Comparison of ENCODE assay signal across 26 cellular contexts in the genomic region with DNA sequence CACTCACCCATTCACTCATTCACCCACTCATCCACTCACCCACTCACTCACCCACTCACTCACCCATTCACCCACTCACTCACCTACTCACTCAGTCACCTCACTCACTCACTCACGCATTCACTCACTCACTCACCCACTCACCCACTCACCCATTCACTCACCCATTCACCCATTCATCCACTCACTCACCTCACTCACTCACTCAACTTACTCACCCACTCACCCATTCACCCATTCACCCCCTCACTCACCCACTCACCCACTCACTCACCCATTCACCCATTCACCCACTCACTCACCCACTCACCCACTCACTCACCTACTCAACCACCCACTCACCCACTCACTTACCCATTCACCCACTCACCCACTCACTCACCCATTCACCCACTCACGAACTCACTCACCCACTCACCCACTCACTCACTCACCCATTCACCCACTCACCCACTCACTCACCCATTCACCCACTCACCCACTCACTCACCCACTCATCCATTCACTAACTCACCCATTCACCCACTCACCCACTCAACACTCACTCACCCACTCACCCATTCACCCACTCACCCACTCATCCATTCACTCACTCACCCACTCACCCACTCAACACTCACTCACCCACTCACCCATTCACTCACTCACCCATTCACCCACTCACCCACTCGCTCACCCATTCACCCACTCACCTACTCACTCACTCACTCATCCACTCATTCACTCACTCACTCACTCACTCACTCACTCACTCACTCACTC. TPM values are rescaled to one million over a fixed set of nuclear protein-coding genes. Genes with fewer than 3 reads are reported as not detected.
"Had no signal": no experiment of that assay in that cellular context is flagged by ENCODE, and none has a peak within 500 bp of the region (broad histone marks: within the 10 kb centered on the region; RNA-seq: fewer than 3 reads in every experiment).

No MANE protein-coding gene starts in this region.

- H3K27ac Mint-ChIP-seq: activated CD4-positive, alpha-beta memory T cell treated with anti-CD3 and anti-CD28 coated beads for 36 hours; activated naive CD4-positive, alpha-beta T cell treated with anti-CD3 and anti-CD28 coated beads for 36 hours; activated naive CD8-positive, alpha-beta T cell; activated T-helper 17 cell treated with anti-CD3 and anti-CD28 coated beads, Interleukin-2, amount 50 U/mL, for 72 hours; T-helper 1 cell treated with Interleukin-12 subunit alpha and Interleukin-12 subunit beta and Interleukin-4 antibody, amounts not matched to agents 30 μg/mL and 1 μg/mL, for 36 hours; WTC11 had no signal

- H3K9me3 ChIP-seq: adrenal gland, body of pancreas had no signal

- H3K4me3 Mint-ChIP-seq: activated CD4-positive, alpha-beta memory T cell treated with anti-CD3 and anti-CD28 coated beads for 36 hours; activated naive CD4-positive, alpha-beta T cell treated with anti-CD3 and anti-CD28 coated beads for 36 hours; activated naive CD8-positive, alpha-beta T cell; activated T-cell treated with anti-CD3 and anti-CD28 coated beads, Interleukin-2, amount 50 U/mL, for 4 hours; activated T-helper 17 cell treated with anti-CD3 and anti-CD28 coated beads, Interleukin-2, amount 50 U/mL, for 72 hours; T-helper 1 cell treated with Interleukin-12 subunit alpha and Interleukin-12 subunit beta and Interleukin-4 antibody, amounts not matched to agents 30 μg/mL and 1 μg/mL, for 36 hours; WTC11 had no signal

- FAIRE-seq: bronchial epithelial cell, RCC 7860 had no signal

- H3K4me1 ChIP-seq: adrenal gland, body of pancreas had no signal

- H3K36me3 ChIP-seq: adrenal gland had no signal

- H3K27me3 ChIP-seq: adrenal gland, body of pancreas had no signal

- H3K36me3 Mint-ChIP-seq: activated CD4-positive, alpha-beta memory T cell treated with anti-CD3 and anti-CD28 coated beads for 36 hours; activated naive CD8-positive, alpha-beta T cell had no signal

- DNase-seq: activated CD4-positive, alpha-beta memory T cell treated with anti-CD3 and anti-CD28 coated beads for 36 hours; activated CD4-positive, alpha-beta T cell treated with anti-CD3 and anti-CD28 coated beads for 48 hours; activated CD4-positive, CD25-positive, alpha-beta regulatory T cell treated with anti-CD3 and anti-CD28 coated beads, Interleukin-2, amount 50 U/mL, for 72 hours; activated CD8-positive, alpha-beta memory T cell treated with anti-CD3 and anti-CD28 coated beads for 24 hours; activated gamma-delta T cell; activated naive CD4-positive, alpha-beta T cell treated with anti-CD3 and anti-CD28 coated beads for 36 hours; activated T-cell treated with anti-CD3 and anti-CD28 coated beads, Interleukin-2, amount 50 U/mL, for 4 hours; adrenal gland; body of pancreas; central memory CD4-positive, alpha-beta T cell; MM.1S; NCI-H1105; NCI-H1436; NCI-H187; NCI-H2081; NCI-H446; NCI-H524; SHP77 treated with DMSO at 0.1 percent for 48 hours had no signal

- H3K4me3 ChIP-seq: adrenal gland, body of pancreas had no signal

- H3K27me3 Mint-ChIP-seq: activated CD4-positive, alpha-beta memory T cell treated with anti-CD3 and anti-CD28 coated beads for 36 hours; activated naive CD8-positive, alpha-beta T cell had no signal

- H3K9me3 Mint-ChIP-seq: activated T-cell treated with anti-CD3 and anti-CD28 coated beads, Interleukin-2, amount 50 U/mL, for 4 hours had no signal

- ATAC-seq: activated T-cell treated with anti-CD3 and anti-CD28 coated beads, Interleukin-2, amount 50 U/mL, for 4 hours; activated T-helper 17 cell treated with anti-CD3 and anti-CD28 coated beads, Interleukin-2, amount 50 U/mL, for 72 hours; body of pancreas; WTC11 had no signal

- H3K4me1 Mint-ChIP-seq: WTC11 had no signal

- H3K27ac ChIP-seq: adrenal gland, body of pancreas had no signal

RNA-seq across cellular contexts. Expression of a gene that starts 13.7 kb away (rescaled TPM):
- total RNA-seq: activated CD4-positive, alpha-beta memory T cell treated with anti-CD3 and anti-CD28 coated beads for 36 hours; activated naive CD4-positive, alpha-beta T cell treated with anti-CD3 and anti-CD28 coated beads for 36 hours; activated T-helper 17 cell treated with anti-CD3 and anti-CD28 coated beads, Interleukin-2, amount 50 U/mL, for 72 hours; aorta; SK-MEL-5 had no signal

RNA-seq across cellular contexts. Expression of a gene that starts 51.5 kb away (rescaled TPM):
- total RNA-seq: activated CD4-positive, alpha-beta memory T cell treated with anti-CD3 and anti-CD28 coated beads for 36 hours; activated naive CD4-positive, alpha-beta T cell treated with anti-CD3 and anti-CD28 coated beads for 36 hours; activated T-helper 17 cell treated with anti-CD3 and anti-CD28 coated beads, Interleukin-2, amount 50 U/mL, for 72 hours; aorta; bronchial epithelial cell had no signal
